Comparison of ENCODE assay signal across 1 cellular context in the genomic region with DNA sequence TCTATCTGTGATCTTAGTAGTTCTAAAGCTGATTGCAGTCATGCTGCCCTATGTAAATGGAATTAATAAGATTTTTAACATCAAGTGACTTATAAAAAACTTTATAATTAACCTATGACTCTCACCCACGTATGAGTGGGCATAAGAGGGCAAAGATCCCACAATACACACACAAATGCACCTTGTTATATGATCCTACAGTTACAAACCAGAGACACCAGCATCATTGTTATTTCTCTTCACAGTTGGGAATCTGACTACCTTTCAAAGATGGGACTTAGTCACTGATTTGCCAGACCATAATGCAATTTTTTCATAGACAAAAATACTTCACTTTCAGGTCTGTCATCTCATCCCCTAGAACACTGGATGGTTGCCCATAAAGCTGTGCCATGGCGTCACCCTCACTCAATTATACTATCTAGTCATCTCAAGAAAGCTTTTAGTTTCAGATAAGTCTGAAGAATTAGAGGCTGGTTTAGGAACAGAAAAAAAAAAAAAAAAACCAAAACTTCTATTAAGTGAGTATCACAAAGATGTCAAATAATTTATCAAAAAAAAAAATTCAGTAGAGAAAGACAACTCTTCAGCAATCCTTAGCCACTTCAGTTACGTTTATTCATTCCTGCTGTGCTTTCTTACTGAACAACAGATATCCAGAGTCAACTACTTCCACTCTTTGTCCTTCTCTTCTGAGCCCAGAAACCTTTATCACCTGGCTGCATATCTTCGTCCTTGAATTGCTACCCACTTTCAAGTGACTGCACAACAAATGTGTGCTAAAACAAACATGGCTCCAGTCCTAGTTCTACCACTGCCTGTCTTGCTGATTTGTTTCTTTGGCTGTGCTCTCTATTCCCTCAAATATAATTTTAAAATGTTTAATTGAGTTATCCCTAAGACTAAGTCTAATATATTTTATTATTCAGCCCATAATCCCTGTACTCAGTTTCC.
TF ChIP-seq lines count a peak whose summit lies in the region.

No MANE protein-coding gene starts in this region.

TF ChIP-seq in SK-N-SH treated with all-trans-retinoic acid at 6 μM for 48 hours, 23 proteins besides CTCF, POLR2A, EP300 and RAD21 (continued from another document):
- TF ChIP-seq ZFP3 (CRISPR knock-in tag; IDR thresholded peaks at IDR 0.05) (peak; percentile 72; the same call in 1 of the 2 replicates), GLIS3 (CRISPR knock-in tag; IDR thresholded peaks at IDR 0.05) (peak; percentile 73), TOX (CRISPR knock-in tag; IDR thresholded peaks at IDR 0.05; ENCODE audit: borderline replicate concordance) (no peak), TCF4 (CRISPR knock-in tag; IDR thresholded peaks at IDR 0.05; ENCODE audit: borderline replicate concordance) (peak; percentile 76; the same call in 1 of the 2 replicates), ZNF70 (CRISPR knock-in tag; IDR thresholded peaks at IDR 0.05) (peak; percentile 92)
- TF ChIP-seq, protein P1, sequence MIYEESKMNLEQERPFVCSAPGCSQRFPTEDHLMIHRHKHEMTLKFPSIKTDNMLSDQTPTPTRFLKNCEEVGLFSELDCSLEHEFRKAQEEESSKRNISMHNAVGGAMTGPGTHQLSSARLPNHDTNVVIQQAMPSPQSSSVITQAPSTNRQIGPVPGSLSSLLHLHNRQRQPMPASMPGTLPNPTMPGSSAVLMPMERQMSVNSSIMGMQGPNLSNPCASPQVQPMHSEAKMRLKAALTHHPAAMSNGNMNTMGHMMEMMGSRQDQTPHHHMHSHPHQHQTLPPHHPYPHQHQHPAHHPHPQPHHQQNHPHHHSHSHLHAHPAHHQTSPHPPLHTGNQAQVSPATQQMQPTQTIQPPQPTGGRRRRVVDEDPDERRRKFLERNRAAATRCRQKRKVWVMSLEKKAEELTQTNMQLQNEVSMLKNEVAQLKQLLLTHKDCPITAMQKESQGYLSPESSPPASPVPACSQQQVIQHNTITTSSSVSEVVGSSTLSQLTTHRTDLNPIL (CRISPR knock-in tag; IDR thresholded peaks at IDR 0.05; ENCODE audit: low read depth), result peak; percentile 98
- TF ChIP-seq, protein P2, sequence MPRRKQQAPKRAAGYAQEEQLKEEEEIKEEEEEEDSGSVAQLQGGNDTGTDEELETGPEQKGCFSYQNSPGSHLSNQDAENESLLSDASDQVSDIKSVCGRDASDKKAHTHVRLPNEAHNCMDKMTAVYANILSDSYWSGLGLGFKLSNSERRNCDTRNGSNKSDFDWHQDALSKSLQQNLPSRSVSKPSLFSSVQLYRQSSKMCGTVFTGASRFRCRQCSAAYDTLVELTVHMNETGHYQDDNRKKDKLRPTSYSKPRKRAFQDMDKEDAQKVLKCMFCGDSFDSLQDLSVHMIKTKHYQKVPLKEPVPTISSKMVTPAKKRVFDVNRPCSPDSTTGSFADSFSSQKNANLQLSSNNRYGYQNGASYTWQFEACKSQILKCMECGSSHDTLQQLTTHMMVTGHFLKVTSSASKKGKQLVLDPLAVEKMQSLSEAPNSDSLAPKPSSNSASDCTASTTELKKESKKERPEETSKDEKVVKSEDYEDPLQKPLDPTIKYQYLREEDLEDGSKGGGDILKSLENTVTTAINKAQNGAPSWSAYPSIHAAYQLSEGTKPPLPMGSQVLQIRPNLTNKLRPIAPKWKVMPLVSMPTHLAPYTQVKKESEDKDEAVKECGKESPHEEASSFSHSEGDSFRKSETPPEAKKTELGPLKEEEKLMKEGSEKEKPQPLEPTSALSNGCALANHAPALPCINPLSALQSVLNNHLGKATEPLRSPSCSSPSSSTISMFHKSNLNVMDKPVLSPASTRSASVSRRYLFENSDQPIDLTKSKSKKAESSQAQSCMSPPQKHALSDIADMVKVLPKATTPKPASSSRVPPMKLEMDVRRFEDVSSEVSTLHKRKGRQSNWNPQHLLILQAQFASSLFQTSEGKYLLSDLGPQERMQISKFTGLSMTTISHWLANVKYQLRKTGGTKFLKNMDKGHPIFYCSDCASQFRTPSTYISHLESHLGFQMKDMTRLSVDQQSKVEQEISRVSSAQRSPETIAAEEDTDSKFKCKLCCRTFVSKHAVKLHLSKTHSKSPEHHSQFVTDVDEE (CRISPR knock-in tag; IDR thresholded peaks at IDR 0.05), result peak; percentile 97
